In genomic region chr11:114157476-114158050, GRCh38 we compare ENCODE assay signal across 13 cellular contexts.
DNase-seq lines count a peak whose midpoint lies in the region; ATAC-seq and TF ChIP-seq lines count a peak whose summit lies in the region.
"Had no signal": no experiment of that assay in that cellular context is flagged by ENCODE, and none has a peak within 500 bp of the region (broad histone marks: within the 10 kb centered on the region; RNA-seq: fewer than 3 reads in every experiment).

No MANE protein-coding gene starts in this region.

- peaks cover 77% of the 10 kb centered on the region for H3K4me1 Mint-ChIP-seq in CD8-positive, alpha-beta T cell (ENCODE audit: low read depth)
- peaks cover 30% of the 10 kb centered on the region for H3K4me1 Mint-ChIP-seq in activated T-helper 17 cell treated with anti-CD3 and anti-CD28 coated beads, Interleukin-2, amount 50 U/mL, for 72 hours

- H3K4me1 ChIP-seq in CD8-positive, alpha-beta T cell (ENCODE audit: insufficient read depth, low read length), result peaks cover 56% of the 10 kb centered on the region
- H3K4me1 ChIP-seq in body of pancreas (peaks cover 99% of the 10 kb centered on the region), lower lobe of right lung (peaks cover 98% of the 10 kb centered on the region), subcutaneous abdominal adipose tissue (ENCODE audit: control insufficient read depth in 5 of 5, insufficient read depth in 5 of 5, low read length in 5 of 5) (peaks cover 53 to 100% (median 98%) of the 10 kb centered on the region in 5 donors)

- CTCF ChIA-PET in CD8-positive, alpha-beta T cell (lab: Charles Lee), result interaction anchor here (1.1 to 6.7 kb wide), 5 partner anchors 13 to 163 kb away, joined by 3 to 40 read pairs (median 7); no protein-coding TSS in a partner anchor

- no peak for TF ChIP-seq CTCF in CD8-positive, alpha-beta T cell (IDR thresholded peaks at IDR 0.05)
- no peak for TF ChIP-seq CTCF in body of pancreas (IDR thresholded peaks at IDR 0.05)
- TF ChIP-seq CTCF in lower lobe of right lung (IDR thresholded peaks at IDR 0.05), result no peak

- no peaks in the 10 kb centered on the region for H3K9me3 ChIP-seq in CD8-positive, alpha-beta T cell (ENCODE audit: low read length)
- H3K9me3 ChIP-seq in body of pancreas (no peaks in the 10 kb centered on the region), lower lobe of right lung (no peaks in the 10 kb centered on the region), subcutaneous abdominal adipose tissue (ENCODE audit: control insufficient read depth in 5 of 5, low read length in 5 of 5) (no peaks in the 10 kb centered on the region)
- H3K9me3 ChIP-seq: MG63, ovary had no signal

- H3K27me3 ChIP-seq in CD8-positive, alpha-beta T cell (ENCODE audit: insufficient read depth, low read length), result no peaks in the 10 kb centered on the region
- H3K27me3 ChIP-seq in body of pancreas, result no peaks in the 10 kb centered on the region
- no peaks in the 10 kb centered on the region for H3K27me3 ChIP-seq in lower lobe of right lung (ENCODE audit: low read depth)
- no peaks in the 10 kb centered on the region for H3K27me3 ChIP-seq in subcutaneous abdominal adipose tissue (ENCODE audit: control insufficient read depth in 5 of 5, insufficient read depth in 4 of 5, low read length in 5 of 5)
- H3K27me3 ChIP-seq: hepatocyte, ovary had no signal

- 89 to 93% methylated on average over 19 of the region's 19 CpGs for WGBS in body of pancreas, 2 donors

- no peak overlapping the region for H3K4me3 Mint-ChIP-seq in CD8-positive, alpha-beta T cell
- H3K4me3 Mint-ChIP-seq in activated T-helper 17 cell treated with anti-CD3 and anti-CD28 coated beads, Interleukin-2, amount 50 U/mL, for 72 hours, result no peak overlapping the region

- peak overlapping the region; percentile 12 for H3K27ac Mint-ChIP-seq in CD8-positive, alpha-beta T cell
- H3K27ac Mint-ChIP-seq in activated T-helper 17 cell treated with anti-CD3 and anti-CD28 coated beads, Interleukin-2, amount 50 U/mL, for 72 hours, result no peak overlapping the region

- no peak for DNase-seq in CD8-positive, alpha-beta T cell
- DNase-seq in body of pancreas (no peak), lower lobe of right lung (no peak), SIG-M5 treated with dmso at 0.1 percent for 504 hours (lab: John Stamatoyannopoulos, UW; ENCODE audit: unreplicated experiment) (no peak), midbrain (lab: John Stamatoyannopoulos, UW) (no peak), ecto neural progenitor cell (ENCODE audit: low spot score) (no peak)
- DNase-seq: activated CD4-positive, CD25-positive, alpha-beta regulatory T cell treated with anti-CD3 and anti-CD28 coated beads, Interleukin-2, amount 50 U/mL, for 72 hours; H7; MG63; ovary had no signal

- no peak for ATAC-seq in CD8-positive, alpha-beta T cell
- ATAC-seq in body of pancreas (no peak), lower lobe of right lung (no peak)
- ATAC-seq in activated T-helper 17 cell treated with anti-CD3 and anti-CD28 coated beads, Interleukin-2, amount 50 U/mL, for 72 hours (replicated peaks), result no peak

- no peak overlapping the region for H3K27ac ChIP-seq in CD8-positive, alpha-beta T cell (ENCODE audit: low read depth, low read length)
- H3K27ac ChIP-seq in body of pancreas, result peak overlapping the region in 3 of 4 donors; percentile 92 to 99 (median 98)
- peak overlapping the region; percentile 97 for H3K27ac ChIP-seq in lower lobe of right lung
- H3K27ac ChIP-seq in subcutaneous abdominal adipose tissue (ENCODE audit: low read depth, low read length), result peak overlapping the region; percentile 97
- H3K27ac ChIP-seq: hepatocyte had no signal

- TF ChIP-seq POLR2A in body of pancreas (IDR thresholded peaks at IDR 0.05), result no peak

- H3K36me3 ChIP-seq in CD8-positive, alpha-beta T cell (ENCODE audit: insufficient read depth, low read length), result no peaks in the 10 kb centered on the region
- no peaks in the 10 kb centered on the region for H3K36me3 ChIP-seq in body of pancreas (replicated peaks in 1 of 2; ENCODE audit: insufficient read depth in 1 of 2, low read depth in 2 of 2)
- H3K36me3 ChIP-seq in lower lobe of right lung, result peaks cover 34% of the 10 kb centered on the region
- peaks cover 0 to 30% (median 26%) of the 10 kb centered on the region in 5 donors for H3K36me3 ChIP-seq in subcutaneous abdominal adipose tissue (ENCODE audit: control insufficient read depth in 5 of 5, insufficient read depth in 5 of 5, low read length in 5 of 5)
- H3K36me3 ChIP-seq: MG63, ovary had no signal

- intact Hi-C loops in CD8-positive, alpha-beta T cell (cut with DNase I, micrococcal nuclease), result loop anchor here (5.0 to 10.0 kb wide), 3 partner anchors 53 to 245 kb away; partner anchors contain the start of genes C11orf71 (in 1 of the 2) and RBM7 (in 1 of the 2)
- intact Hi-C loops in body of pancreas (cut with DNase I) (no loop called here), lower lobe of right lung (cut with DNase I) (no loop called here)

- no peak overlapping the region for H3K4me3 ChIP-seq in CD8-positive, alpha-beta T cell (ENCODE audit: low read depth, low read length)
- H3K4me3 ChIP-seq in body of pancreas, result no peak overlapping the region
- H3K4me3 ChIP-seq in lower lobe of right lung, result no peak overlapping the region
- no peak overlapping the region for H3K4me3 ChIP-seq in subcutaneous abdominal adipose tissue (ENCODE audit: low read depth in 1 of 5, low read length in 5 of 5)
- H3K4me3 ChIP-seq: hepatocyte, MG63, ovary had no signal

- H3K9me3 Mint-ChIP-seq in CD8-positive, alpha-beta T cell, result no peaks in the 10 kb centered on the region
- H3K9me3 Mint-ChIP-seq in activated T-helper 17 cell treated with anti-CD3 and anti-CD28 coated beads, Interleukin-2, amount 50 U/mL, for 72 hours, result no peaks in the 10 kb centered on the region

- POLR2A ChIA-PET in CD8-positive, alpha-beta T cell (lab: Charles Lee), result interaction anchor here (0.6 to 1.0 kb wide), 3 partner anchors 9 to 97 kb away, joined by 3 to 4 read pairs (median 3); no protein-coding TSS in a partner anchor

- H3K36me3 Mint-ChIP-seq in CD8-positive, alpha-beta T cell, result no peaks in the 10 kb centered on the region
- H3K36me3 Mint-ChIP-seq in activated T-helper 17 cell treated with anti-CD3 and anti-CD28 coated beads, Interleukin-2, amount 50 U/mL, for 72 hours (ENCODE audit: low read depth), result no peaks in the 10 kb centered on the region

- no peak overlapping the region for H3K9ac ChIP-seq in subcutaneous abdominal adipose tissue (ENCODE audit: low read length in 5 of 5)

- no peaks in the 10 kb centered on the region for H3K27me3 Mint-ChIP-seq in CD8-positive, alpha-beta T cell (ENCODE audit: low read depth)
- H3K27me3 Mint-ChIP-seq in activated T-helper 17 cell treated with anti-CD3 and anti-CD28 coated beads, Interleukin-2, amount 50 U/mL, for 72 hours, result no peaks in the 10 kb centered on the region

Comparison
In these comparisons a context has a peak if more than half of its experiments do, and no peak if none do; other contexts are left out.
1. intact Hi-C loops: an anchor here in CD8-positive, alpha-beta T cell (5.0 to 10.0 kb wide); none called in body of pancreas and lower lobe of right lung.